In genomic region chr11:17760102-17761029, GRCh38 we compare ENCODE assay signal across 9 cellular contexts. TPM values are rescaled to one million over a fixed set of nuclear protein-coding genes. Genes with fewer than 3 reads are reported as not detected.
DNase-seq lines count a peak whose midpoint lies in the region; ATAC-seq and TF ChIP-seq lines count a peak whose summit lies in the region.
"Had no signal": no experiment of that assay in that cellular context is flagged by ENCODE, and none has a peak within 500 bp of the region (broad histone marks: within the 10 kb centered on the region; RNA-seq: fewer than 3 reads in every experiment).

No MANE protein-coding gene starts in this region.

- no peak overlapping the region for H3K9ac ChIP-seq in mammary epithelial cell (ENCODE audit: insufficient read depth, low read length)

- DNase-seq in AG09319 (ENCODE audit: extremely low read depth, low read depth) (peak; percentile 10), GM13977 (ENCODE audit: low spot score) (peak; percentile 78), NCI-H774 (lab: John Stamatoyannopoulos, UW) (peak; percentile 42), mammary epithelial cell (peak; percentile 26), left lobe of liver (ENCODE audit: low spot score) (peak; percentile 78), KG1 (lab: John Stamatoyannopoulos, UW) (no peak), MV-4-11 (lab: John Stamatoyannopoulos, UW) (no peak)

- H3K4me3 ChIP-seq in mammary epithelial cell (replicated peaks in 1 of 3; ENCODE audit: insufficient read depth in 1 of 3, low read depth in 2 of 3, low read length in 3 of 3): no peak overlapping the region

- TF ChIP-seq CTCF in AG09319 (IDR thresholded peaks at IDR 0.05; ENCODE audit: low read depth, low read length): peak; percentile 72
- peak; percentile 72 for TF ChIP-seq CTCF in GM13977 (IDR thresholded peaks at IDR 0.05; ENCODE audit: extremely low read depth, insufficient read depth, missing control alignments)
- peak; percentile 53 to 64 for TF ChIP-seq CTCF in mammary epithelial cell (conservative IDR thresholded peaks at IDR 0.05 in 1 of 2, IDR thresholded peaks at IDR 0.05 in 1 of 2; ENCODE audit: extremely low read depth in 1 of 2, insufficient read depth in 1 of 2, low read depth in 1 of 2, low read length in 2 of 2)

- WGBS in mammary epithelial cell (ENCODE audit: low coverage, missing lambda C conversion rate): 77% methylated on average over 22 of the region's 23 CpGs

- no peaks in the 10 kb centered on the region for H4K20me1 ChIP-seq in mammary epithelial cell (ENCODE audit: insufficient read depth, low read length)

- no peaks in the 10 kb centered on the region for H3K9me3 ChIP-seq in mammary epithelial cell (replicated peaks; ENCODE audit: insufficient read depth, low read length)

- peak; percentile 68 for ATAC-seq in HG03103 (IDR thresholded peaks at IDR 0.05; ENCODE audit: low read depth, unreplicated experiment)
- peak; percentile 99 for ATAC-seq in left lobe of liver

- no peaks in the 10 kb centered on the region for H3K27me3 ChIP-seq in mammary epithelial cell (ENCODE audit: insufficient read depth, low read length)

- intact Hi-C loops in mammary epithelial cell (cut with micrococcal nuclease): loop anchor here (1.0 kb wide), 3 partner anchors 67 to 218 kb away; no protein-coding TSS in a partner anchor

- no peak overlapping the region for H3K4me2 ChIP-seq in mammary epithelial cell (ENCODE audit: insufficient read depth, low read depth, low read length)

- no peaks in the 10 kb centered on the region for H3K36me3 ChIP-seq in mammary epithelial cell (ENCODE audit: insufficient read depth, low read length)

- dilution Hi-C loops in mammary epithelial cell (cut with HindIII; ENCODE audit: low sequenced_read_pairs): no loop called here

- no peak overlapping the region for H2AFZ ChIP-seq in mammary epithelial cell (ENCODE audit: low read depth, low read length)

- CTCF ChIA-PET in mammary epithelial cell (lab: Charles Lee; ENCODE audit: low non-redundant PET): interaction anchor here (0.6 to 1.4 kb wide), 2 partner anchors 68 to 213 kb away, joined by 3 to 5 read pairs; no protein-coding TSS in a partner anchor

- no peaks in the 10 kb centered on the region for H3K4me1 ChIP-seq in mammary epithelial cell (ENCODE audit: insufficient read depth, low read length)

- no peak overlapping the region for H3K27ac ChIP-seq in mammary epithelial cell (ENCODE audit: insufficient read depth, low read depth, low read length)

- in situ Hi-C loops in GM13977 (cut with MboI; ENCODE audit: low pct_unique_long_range_greater_than_20kb, low sequenced_read_pairs, unreplicated experiment): loop anchor here (10.0 kb wide), 1 partner anchor 214 kb away; no protein-coding TSS in a partner anchor
- in situ Hi-C loops in mammary epithelial cell (cut with MboI; ENCODE audit: low sequenced_read_pairs in 2 of 2): loop anchor here in 1 of 2 donors (10.0 kb wide), 1 partner anchor 214 kb away; no protein-coding TSS in a partner anchor

- H3K79me2 ChIP-seq in mammary epithelial cell (ENCODE audit: insufficient read depth, low read length): no peaks in the 10 kb centered on the region

- BruUV-seq in mammary epithelial cell (replicated peaks; lab: Mats Ljungman, UMichigan): no TSS peak

RNA-seq across cellular contexts. Expression of gene KCNC1, which starts 25.8 kb away (rescaled TPM):
- not detected for total RNA-seq in mammary epithelial cell
- not detected for polyA plus RNA-seq in mammary epithelial cell
- not detected for polyA minus RNA-seq in mammary epithelial cell
- not detected for total RNA-seq in left lobe of liver

RNA-seq across cellular contexts. Expression of gene MYOD1, which starts 41.0 kb away (rescaled TPM):
- not detected for total RNA-seq in mammary epithelial cell
- not detected for polyA plus RNA-seq in mammary epithelial cell
- not detected for polyA minus RNA-seq in mammary epithelial cell
- not detected for total RNA-seq in left lobe of liver
- polyA plus RNA-seq: immature natural killer cell had no signal

Comparison
In these comparisons a context has a peak if more than half of its experiments do, and no peak if none do; other contexts are left out.
1. DNase-seq: peak in AG09319 (single experiment), GM13977 (single experiment), NCI-H774 (single experiment), mammary epithelial cell (single experiment) and left lobe of liver (single experiment); none in KG1 (single experiment) and MV-4-11 (single experiment).
2. Peak in every context shown above with its lines, with median percentiles within 50 percentile points of each other: CTCF ChIP-seq.